In the genomic region with DNA sequence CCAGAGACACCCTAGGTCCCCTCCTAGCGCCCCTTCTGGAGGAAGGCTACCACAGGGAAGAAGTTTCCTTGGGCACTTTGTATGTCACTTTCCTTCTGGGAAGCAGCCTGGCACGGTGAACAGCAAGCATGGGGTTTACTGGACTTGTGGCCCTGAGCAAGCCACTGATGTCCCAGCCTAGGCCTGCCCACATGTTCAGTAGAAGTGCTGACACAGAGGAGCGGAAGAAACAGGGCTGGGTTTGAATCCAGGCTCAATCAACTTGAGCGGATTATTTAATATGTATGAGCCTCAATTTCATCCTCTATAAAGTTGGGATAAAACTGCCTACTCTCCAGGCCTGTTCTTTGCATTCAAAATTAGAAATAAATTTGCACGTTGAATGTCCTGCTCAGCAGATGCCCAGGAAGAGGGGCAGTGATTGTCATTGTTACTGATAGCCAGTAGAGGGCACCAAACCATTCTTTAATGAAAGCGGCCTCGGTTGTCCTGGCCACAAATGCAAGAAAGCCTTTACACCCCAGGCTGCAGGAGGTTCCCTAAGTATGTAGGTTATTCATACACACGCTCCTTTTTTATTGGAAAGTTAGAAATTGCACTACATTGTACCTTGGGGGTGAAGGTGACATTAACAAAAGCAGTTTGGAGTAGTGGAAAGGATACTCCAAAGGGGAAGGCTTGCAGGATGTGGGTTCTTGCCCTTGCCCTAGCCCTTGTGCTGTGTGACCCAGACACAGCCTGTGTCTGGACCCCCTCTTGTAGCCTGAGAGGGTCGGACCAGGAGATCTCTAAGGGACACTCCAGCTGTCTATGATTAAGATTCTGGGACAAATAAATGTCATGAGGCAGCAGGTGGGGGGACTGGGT, we compare ENCODE assay signal across 8 cellular contexts. TPM values are rescaled to one million over a fixed set of nuclear protein-coding genes. Genes with fewer than 3 reads are reported as not detected.
DNase-seq lines count a peak whose midpoint lies in the region; ATAC-seq lines count a peak whose summit lies in the region.

No MANE protein-coding gene starts in this region.

- no peaks in the 10 kb centered on the region for H3K9me3 Mint-ChIP-seq in natural killer cell treated with Interleukin-12 subunit alpha and Interleukin-12 subunit beta and Interleukin-15 and Interleukin-18, amount 100 ng/mL, for 72 hours

- H3K27ac Mint-ChIP-seq in natural killer cell treated with Interleukin-12 subunit alpha and Interleukin-12 subunit beta and Interleukin-15 and Interleukin-18, amount 100 ng/mL, for 72 hours, result no peak overlapping the region

- peak; percentile 83 for DNase-seq in AG08395 (ENCODE audit: low spot score)
- DNase-seq in HuH-7 (ENCODE audit: low spot score), result peak; percentile 72
- peak; percentile 49 to 66 for DNase-seq in NOMO-1 (lab: John Stamatoyannopoulos, UW; ENCODE audit: unreplicated experiment in 2 of 2)
- peak; percentile 29 for DNase-seq in activated T-cell treated with anti-CD3 and anti-CD28 coated beads for 4 hours
- DNase-seq in fibroblast of gingiva (ENCODE audit: low read depth), result peak; percentile 48
- DNase-seq in natural killer cell treated with Interleukin-12 subunit alpha and Interleukin-12 subunit beta and Interleukin-15 and Interleukin-18, amount 100 ng/mL, for 72 hours (ENCODE audit: low spot score), result peak; percentile 72
- peak in 1 of 2 donors; percentile 48 for DNase-seq in aorta

- no peaks in the 10 kb centered on the region for H3K36me3 Mint-ChIP-seq in natural killer cell treated with Interleukin-12 subunit alpha and Interleukin-12 subunit beta and Interleukin-15 and Interleukin-18, amount 100 ng/mL, for 72 hours

- peaks cover 18 to 20% of the 10 kb centered on the region in 2 donors for H3K27me3 Mint-ChIP-seq in natural killer cell treated with Interleukin-12 subunit alpha and Interleukin-12 subunit beta and Interleukin-15 and Interleukin-18, amount 100 ng/mL, for 72 hours

- H3K9me3 ChIP-seq in aorta (ENCODE audit: control insufficient read depth, low read length), result no peaks in the 10 kb centered on the region

- peaks cover 16 to 17% of the 10 kb centered on the region in 2 donors for H3K4me1 Mint-ChIP-seq in natural killer cell treated with Interleukin-12 subunit alpha and Interleukin-12 subunit beta and Interleukin-15 and Interleukin-18, amount 100 ng/mL, for 72 hours (ENCODE audit: low read depth in 2 of 2)

- H3K27ac ChIP-seq in aorta (ENCODE audit: low read depth in 1 of 2, low read length in 2 of 2), result no peak overlapping the region

- H3K4me3 Mint-ChIP-seq in natural killer cell treated with Interleukin-12 subunit alpha and Interleukin-12 subunit beta and Interleukin-15 and Interleukin-18, amount 100 ng/mL, for 72 hours, result no peak overlapping the region

- ATAC-seq in GM18502 (IDR thresholded peaks at IDR 0.05; ENCODE audit: poor library complexity, unreplicated experiment), result peak; percentile 48
- ATAC-seq in natural killer cell treated with Interleukin-12 subunit alpha and Interleukin-12 subunit beta and Interleukin-15 and Interleukin-18, amount 100 ng/mL, for 72 hours, result peak; percentile 75 to 80
- peak; percentile 81 for ATAC-seq in aorta (ENCODE audit: low FRiP score)

- H3K27me3 ChIP-seq in aorta (ENCODE audit: control insufficient read depth in 1 of 2, insufficient read depth in 2 of 2, low read length in 1 of 2), result no peaks in the 10 kb centered on the region

- WGBS in aorta, 2 donors, result 22 to 23% methylated on average over 9 of the region's 9 CpGs

- intact Hi-C loops in aorta (cut with DNase I), result loop anchor here (2.0 to 5.0 kb wide), 2 partner anchors 190 to 192 kb away; no protein-coding TSS in a partner anchor

- no peaks in the 10 kb centered on the region for H3K4me1 ChIP-seq in aorta (ENCODE audit: control insufficient read depth in 1 of 2, insufficient read depth in 2 of 2, low read length in 2 of 2)

- no peaks in the 10 kb centered on the region for H3K36me3 ChIP-seq in aorta (ENCODE audit: control insufficient read depth in 1 of 2, insufficient read depth in 2 of 2, low read length in 1 of 2)

- no peak overlapping the region for H3K4me3 ChIP-seq in aorta (ENCODE audit: low read length in 2 of 2)

RNA-seq across cellular contexts. Expression of a gene that starts 13.4 kb away (rescaled TPM):
- 10 to 100 TPM; 11.2 to 12.5 TPM for total RNA-seq in natural killer cell treated with Interleukin-12 subunit alpha and Interleukin-12 subunit beta and Interleukin-15 and Interleukin-18, amount 100 ng/mL, for 72 hours
- total RNA-seq in aorta, result 10 to 100 TPM; 15.3 to 23.4 TPM
- polyA plus RNA-seq in aorta, result 10 to 100 TPM; 25.2 to 33.1 TPM
